17 cellular contexts compared by ENCODE assay signal in genomic region chr14:95321201-95321600, GRCh38. TPM values are rescaled to one million over a fixed set of nuclear protein-coding genes. Genes with fewer than 3 reads are reported as not detected.
A peak's percentile ranks its signal among the peaks of the same experiment; 100 is the strongest.
DNase-seq lines count a peak whose midpoint lies in the region; TF ChIP-seq lines count a peak whose summit lies in the region.
"Had no signal": no experiment of that assay in that cellular context is flagged by ENCODE, and none has a peak within 500 bp of the region (broad histone marks: within the 10 kb centered on the region; RNA-seq: fewer than 3 reads in every experiment).

No MANE protein-coding gene starts in this region.

- peaks cover 12% of the 10 kb centered on the region; the same call in 1 of the 2 replicates for H4K20me1 ChIP-seq in BLaER1
- no peaks in the 10 kb centered on the region for H4K20me1 ChIP-seq in osteoblast (ENCODE audit: insufficient read depth, low read length)

- H3K4me1 Mint-ChIP-seq in Calu3 (ENCODE audit: low read depth, unreplicated experiment): peaks cover 45% of the 10 kb centered on the region

- H3K4me1 ChIP-seq in BLaER1: peaks cover 44% of the 10 kb centered on the region
- H3K4me1 ChIP-seq in osteoblast (ENCODE audit: insufficient read depth, low read length): no peaks in the 10 kb centered on the region

- H3K27ac ChIP-seq in BLaER1 (no peak overlapping the region), osteoblast (ENCODE audit: low read depth, low read length) (no peak overlapping the region)
- H3K27ac ChIP-seq: brain microvascular endothelial cell, SJSA1 had no signal

- peaks cover 2% of the 10 kb centered on the region for H3K9me3 ChIP-seq in BLaER1
- no peaks in the 10 kb centered on the region for H3K9me3 ChIP-seq in osteoblast (ENCODE audit: low read depth, low read length)
- H3K9me3 ChIP-seq: BE2C, SJSA1 had no signal

- intact Hi-C loops in Calu3 (cut with micrococcal nuclease; ENCODE audit: unreplicated experiment): no loop called here

- no peak overlapping the region for H2AFZ ChIP-seq in osteoblast (ENCODE audit: low read length)

- peak overlapping the region; percentile 81 for H3K4me2 ChIP-seq in BLaER1
- no peak overlapping the region for H3K4me2 ChIP-seq in osteoblast (ENCODE audit: insufficient read depth, low read length)

- no peak for TF ChIP-seq CTCF in Calu3 (IDR thresholded peaks at IDR 0.05; ENCODE audit: unreplicated experiment)
- TF ChIP-seq CTCF in osteoblast (IDR thresholded peaks at IDR 0.05; ENCODE audit: extremely low read depth, low read depth, low read length): no peak

- H3K9ac ChIP-seq in BLaER1: no peak overlapping the region

- no peaks in the 10 kb centered on the region for H3K79me2 ChIP-seq in osteoblast (ENCODE audit: insufficient read depth, low read length)

- H3K4me3 ChIP-seq in BLaER1 (no peak overlapping the region), osteoblast (ENCODE audit: insufficient read depth, low read length) (no peak overlapping the region)
- H3K4me3 ChIP-seq: GM12878, K562, SJSA1 had no signal

- H3K27me3 ChIP-seq in BLaER1: no peaks in the 10 kb centered on the region
- H3K27me3 ChIP-seq in osteoblast (ENCODE audit: insufficient read depth, low read length): peaks cover 16% of the 10 kb centered on the region
- H3K27me3 ChIP-seq: BE2C, brain microvascular endothelial cell, SJSA1 had no signal

- no peak for DNase-seq in Calu3
- DNase-seq in cerebellum (ENCODE audit: low spot score): peak; percentile 27
- peak; percentile 83 for DNase-seq in osteoblast (ENCODE audit: insufficient read length, low spot score, missing footprints)
- no peak for DNase-seq in NCI-H446 (lab: John Stamatoyannopoulos, UW)
- no peak for DNase-seq in NCI-H345 treated with DMSO at 0.1 percent for 48 hours (lab: John Stamatoyannopoulos, UW; ENCODE audit: unreplicated experiment)
- no peak for DNase-seq in SKM-1 treated with dmso at 0.1 percent for 144 hours (lab: John Stamatoyannopoulos, UW; ENCODE audit: unreplicated experiment)
- no peak for DNase-seq in DMS153 treated with DMSO at 0.1 percent for 48 hours (lab: John Stamatoyannopoulos, UW; ENCODE audit: unreplicated experiment)
- DNase-seq: activated effector memory CD4-positive, alpha-beta T cell treated with anti-CD3 and anti-CD28 coated beads, Interleukin-2, amount 50 U/mL, for 16 hours; BE2C; brain microvascular endothelial cell; effector memory CD8-positive, alpha-beta T cell; EL; stimulated activated naive CD4-positive, alpha-beta T cell had no signal

- peak overlapping the region; percentile 9 for H3K27ac Mint-ChIP-seq in Calu3 (ENCODE audit: unreplicated experiment)

- H3K4me3 Mint-ChIP-seq in Calu3 (ENCODE audit: low read depth, unreplicated experiment): no peak overlapping the region

- CTCF ChIA-PET in Calu3 (lab: Charles Lee): no interaction called here

- no peaks in the 10 kb centered on the region for H3K9me3 Mint-ChIP-seq in Calu3 (ENCODE audit: low read depth, unreplicated experiment)
- H3K9me3 Mint-ChIP-seq: effector memory CD8-positive, alpha-beta T cell had no signal

- BruUV-seq in Calu3 (replicated peaks; lab: Mats Ljungman, UMichigan): no TSS peak

- H3K27me3 Mint-ChIP-seq in Calu3 (ENCODE audit: unreplicated experiment): no peaks in the 10 kb centered on the region

- H3K36me3 ChIP-seq in BLaER1: no peaks in the 10 kb centered on the region
- no peaks in the 10 kb centered on the region for H3K36me3 ChIP-seq in osteoblast (ENCODE audit: insufficient read depth, low read length)
- H3K36me3 ChIP-seq: BE2C, brain microvascular endothelial cell, SJSA1 had no signal

- H3K36me3 Mint-ChIP-seq in Calu3 (ENCODE audit: insufficient read depth, unreplicated experiment): peaks cover 38% of the 10 kb centered on the region

RNA-seq across cellular contexts. Expression of gene CLMN, which starts 1.5 kb away (rescaled TPM):
- total RNA-seq in Calu3 (2022) (104 and 111 TPM in 2 replicates), cerebellum (7.1 TPM), osteoblast (1.1 and 1.5 TPM in 2 replicates)

Comparison
In these comparisons a context has a peak if more than half of its experiments do, and no peak if none do; other contexts are left out.
1. DNase-seq: peak in cerebellum (single experiment) and osteoblast (single experiment); none in Calu3 (single experiment), NCI-H446 (0 of 2), NCI-H345 treated with DMSO at 0.1 percent for 48 hours (single experiment), SKM-1 treated with dmso at 0.1 percent for 144 hours (single experiment) and DMS153 treated with DMSO at 0.1 percent for 48 hours (single experiment).
2. RNA of gene CLMN, which starts 1.5 kb away (total RNA-seq): 104 to 111 TPM in Calu3; 7.1 TPM in cerebellum (single experiment) and 1.1 to 1.5 TPM in osteoblast; every median in the first group is over 10 times any median in the second.